8 cellular contexts compared by ENCODE assay signal in genomic region chr4:153153339-153153851, GRCh38. TPM values are rescaled to one million over a fixed set of nuclear protein-coding genes. Genes with fewer than 3 reads are reported as not detected.
DNase-seq lines count a peak whose midpoint lies in the region; ATAC-seq and TF ChIP-seq lines count a peak whose summit lies in the region.

No MANE protein-coding gene starts in this region.

- no peak for TF ChIP-seq CTCF in Calu3 (IDR thresholded peaks at IDR 0.05; ENCODE audit: unreplicated experiment)
- TF ChIP-seq CTCF in psoas muscle (IDR thresholded peaks at IDR 0.05) = no peak

- peaks cover 35% of the 10 kb centered on the region for H3K4me1 ChIP-seq in HUES6 (ENCODE audit: control insufficient read depth, insufficient read depth, low read length)
- H3K4me1 ChIP-seq in psoas muscle = no peaks in the 10 kb centered on the region
- no peaks in the 10 kb centered on the region for H3K4me1 ChIP-seq in aorta (ENCODE audit: control insufficient read depth in 1 of 2, insufficient read depth in 2 of 2, low read length in 2 of 2)

- H3K9me3 ChIP-seq in HUES6 (ENCODE audit: control insufficient read depth, insufficient read depth, low read depth, low read length) (no peaks in the 10 kb centered on the region), psoas muscle (no peaks in the 10 kb centered on the region), aorta (ENCODE audit: control insufficient read depth, low read length) (no peaks in the 10 kb centered on the region)

- peak overlapping the region; percentile 73 for H3K27ac Mint-ChIP-seq in Calu3 (ENCODE audit: unreplicated experiment)

- BruUV-seq in Calu3 (replicated peaks; lab: Mats Ljungman, UMichigan) = no TSS peak

- peaks cover 23% of the 10 kb centered on the region for H3K4me1 Mint-ChIP-seq in Calu3 (ENCODE audit: low read depth, unreplicated experiment)

- ATAC-seq in GM21360 (IDR thresholded peaks at IDR 0.05; ENCODE audit: unreplicated experiment) (peak; percentile 62), SK-N-SH treated with all-trans-retinoic acid at 6 μM for 48 hours (peak; percentile 87), left ventricle myocardium superior (peak; percentile 88), psoas muscle (peak; percentile 69 to 87 (median 81)), aorta (ENCODE audit: low FRiP score) (peak; percentile 86)

- H3K36me3 Mint-ChIP-seq in Calu3 (ENCODE audit: insufficient read depth, unreplicated experiment) = peaks cover 25% of the 10 kb centered on the region

- DNase-seq in Calu3 (peak; percentile 60), left ventricle myocardium superior (peak; percentile 54), psoas muscle (peak; percentile 35 to 62), aorta (peak; percentile 78 to 87)
- peak; percentile 32 for DNase-seq in activated naive CD8-positive, alpha-beta T cell treated with anti-CD3 and anti-CD28 coated beads, Interleukin-2, amount 50 U/mL, for 16 hours (ENCODE audit: low read depth, low spot score)

- intact Hi-C loops in Calu3 (cut with micrococcal nuclease; ENCODE audit: unreplicated experiment) (loop anchor here (2.0 kb wide), 1 partner anchor 53 kb away; no protein-coding TSS in a partner anchor), left ventricle myocardium superior (cut with micrococcal nuclease) (no loop called here), psoas muscle (cut with DNase I) (no loop called here), aorta (cut with DNase I) (loop anchor here in 1 of 2 donors (5.0 kb wide), 1 partner anchor 69 kb away; no protein-coding TSS in a partner anchor)

- H3K27me3 ChIP-seq in HUES6 (ENCODE audit: control insufficient read depth, insufficient read depth, low read length) (peaks cover 64% of the 10 kb centered on the region), psoas muscle (ENCODE audit: insufficient read depth in 3 of 3, low read length in 2 of 3) (peaks cover 0 to 3% (median 0%) of the 10 kb centered on the region in 3 donors), aorta (ENCODE audit: control insufficient read depth in 1 of 2, insufficient read depth in 2 of 2, low read length in 1 of 2) (no peaks in the 10 kb centered on the region)

- H3K4me3 Mint-ChIP-seq in Calu3 (ENCODE audit: low read depth, unreplicated experiment) = peak overlapping the region; percentile 87

- CTCF ChIA-PET in Calu3 (lab: Charles Lee) = no interaction called here

- no peaks in the 10 kb centered on the region for H3K36me3 ChIP-seq in HUES6 (ENCODE audit: control insufficient read depth, insufficient read depth, low read length)
- no peaks in the 10 kb centered on the region for H3K36me3 ChIP-seq in psoas muscle (ENCODE audit: insufficient read depth in 1 of 2, low read depth in 1 of 2)
- H3K36me3 ChIP-seq in aorta (ENCODE audit: control insufficient read depth in 1 of 2, insufficient read depth in 2 of 2, low read length in 1 of 2) = no peaks in the 10 kb centered on the region

- peak overlapping the region; percentile 73 for H3K9ac ChIP-seq in HUES6 (ENCODE audit: low read length)

- H3K4me3 ChIP-seq in HUES6 (ENCODE audit: low read depth, low read length) (peak overlapping the region; percentile 71), psoas muscle (peak overlapping the region; percentile 76), aorta (ENCODE audit: low read length in 2 of 2) (peak overlapping the region; percentile 41 to 68)

- no peaks in the 10 kb centered on the region for H3K27me3 Mint-ChIP-seq in Calu3 (ENCODE audit: unreplicated experiment)

- H3K27ac ChIP-seq in HUES6 (ENCODE audit: low read depth, low read length) (no peak overlapping the region), psoas muscle (no peak overlapping the region), aorta (ENCODE audit: low read depth in 1 of 2, low read length in 2 of 2) (no peak overlapping the region)

- no peaks in the 10 kb centered on the region for H3K9me3 Mint-ChIP-seq in Calu3 (ENCODE audit: low read depth, unreplicated experiment)

- WGBS in psoas muscle, 3 donors = 0% methylated on average over 47 to 53 of the region's 53 CpGs
- WGBS in aorta, 2 donors = 0% methylated on average over 52 to 53 of the region's 53 CpGs

TF ChIP-seq in SK-N-SH treated with all-trans-retinoic acid at 6 μM for 48 hours, 23 proteins besides CTCF, POLR2A, EP300 and RAD21:
- TF ChIP-seq RARB (CRISPR knock-in tag; IDR thresholded peaks at IDR 0.05) = no peak
- TF ChIP-seq ARNTL (CRISPR knock-in tag; IDR thresholded peaks at IDR 0.05; ENCODE audit: borderline replicate concordance, low read depth) = no peak
- TF ChIP-seq SNAI2 (CRISPR knock-in tag; IDR thresholded peaks at IDR 0.05) = no peak
- TF ChIP-seq OSR1 (CRISPR knock-in tag; IDR thresholded peaks at IDR 0.05) = no peak
- no peak for TF ChIP-seq CREB5 (CRISPR knock-in tag; IDR thresholded peaks at IDR 0.05; ENCODE audit: low read depth)
- no peak for TF ChIP-seq ZNF565 (CRISPR knock-in tag; conservative IDR thresholded peaks at IDR 0.05; ENCODE audit: low read depth)
- no peak for TF ChIP-seq PPARA (CRISPR knock-in tag; IDR thresholded peaks at IDR 0.05; ENCODE audit: borderline replicate concordance)
- TF ChIP-seq GLIS3 (CRISPR knock-in tag; IDR thresholded peaks at IDR 0.05) = no peak
- TF ChIP-seq ZFP30 (CRISPR knock-in tag; IDR thresholded peaks at IDR 0.05) = no peak
- TF ChIP-seq CSDC2 (CRISPR knock-in tag; IDR thresholded peaks at IDR 0.05) = no peak
- TF ChIP-seq ESRRG (CRISPR knock-in tag; IDR thresholded peaks at IDR 0.05) = no peak
- TF ChIP-seq ZFP3 (CRISPR knock-in tag; IDR thresholded peaks at IDR 0.05) = no peak

RNA-seq across cellular contexts. Expression of gene TRIM2, which starts 50.8 kb away (rescaled TPM):
- total RNA-seq in Calu3 (2022) = 35.5 and 49.6 TPM in 2 replicates
- 18.6 TPM for total RNA-seq in left ventricle myocardium superior
- 1 to 10 TPM; 3.9 to 7.1 (median 5.6) TPM for total RNA-seq in psoas muscle
- polyA plus RNA-seq in psoas muscle = 1 to 10 TPM; 1.3 to 2.2 (median 2.1) TPM
- total RNA-seq in aorta = 10 to 100 TPM; 27.6 to 53.4 TPM
- polyA plus RNA-seq in aorta = 10 to 100 TPM in 1 of 2 donors, 1 to 10 TPM in 1; 7.5 to 10.2 TPM

Comparison
In these comparisons a context has a peak if more than half of its experiments do, and no peak if none do; other contexts are left out.
1. DNase-seq: peak in every context shown above with its lines; median percentile 82 in aorta; 60 in Calu3; 54 in left ventricle myocardium superior; 48 in psoas muscle; 32 in activated naive CD8-positive, alpha-beta T cell treated with anti-CD3 and anti-CD28 coated beads, Interleukin-2, amount 50 U/mL, for 16 hours.